Comparison of ENCODE assay signal across 15 cellular contexts in genomic region chr20:34023937-34024732, GRCh38. TPM values are rescaled to one million over a fixed set of nuclear protein-coding genes. Genes with fewer than 3 reads are reported as not detected.
DNase-seq lines count a peak whose midpoint lies in the region; ATAC-seq, FAIRE-seq and TF ChIP-seq lines count a peak whose summit lies in the region.
"Had no signal": no experiment of that assay in that cellular context is flagged by ENCODE, and none has a peak within 500 bp of the region (broad histone marks: within the 10 kb centered on the region; RNA-seq: fewer than 3 reads in every experiment).

No MANE protein-coding gene starts in this region.

- CTCF ChIA-PET in CD4-positive, alpha-beta T cell (lab: Charles Lee): interaction anchor here (1.0 kb wide), 1 partner anchor 45 kb away, joined by 3 read pairs; no protein-coding TSS in a partner anchor
- CTCF ChIA-PET in IMR-90 (lab: Yijun Ruan, JAX): no interaction called here

- no peak overlapping the region for H2AFZ ChIP-seq in IMR-90 (replicated peaks; ENCODE audit: low read length, poor library complexity)
- no peak overlapping the region for H2AFZ ChIP-seq in trophoblast cell (ENCODE audit: insufficient read depth, low read length, poor library complexity)

- intact Hi-C loops in CD4-positive, alpha-beta T cell (cut with DNase I, micrococcal nuclease): no loop called here
- intact Hi-C loops in IMR-90 (cut with micrococcal nuclease): no loop called here

- H3K36me3 ChIP-seq in IMR-90 (ENCODE audit: control insufficient read depth, insufficient read depth, low read length) (0 out of 2 replicates have a peak, but pooled peaks cover 1% of the 10 kb centered on the region), trophoblast cell (ENCODE audit: control insufficient read depth in 1 of 2, insufficient read depth in 2 of 2, low read length in 2 of 2) (no peaks in the 10 kb centered on the region)

- H3K23ac ChIP-seq in IMR-90 (ENCODE audit: low read depth, low read length) (no peak overlapping the region), trophoblast cell (ENCODE audit: low read length) (no peak overlapping the region)

- H3K4me3 Mint-ChIP-seq in CD4-positive, alpha-beta T cell: no peak overlapping the region
- peak overlapping the region in 3 of 5 experiments; percentile 5 to 63 (median 57) for H3K4me3 Mint-ChIP-seq in brain

- no peak overlapping the region for H3K4ac ChIP-seq in IMR-90 (ENCODE audit: low read depth, low read length)
- peak overlapping the region; percentile 43 for H3K4ac ChIP-seq in trophoblast cell (ENCODE audit: low read depth, low read length)

- H2AK5ac ChIP-seq in IMR-90 (ENCODE audit: low read depth, low read length) (no peak overlapping the region), trophoblast cell (ENCODE audit: low read length) (no peak overlapping the region)

- H3K79me2 ChIP-seq in trophoblast cell (ENCODE audit: control insufficient read depth, insufficient read depth, low read length, poor library complexity): peaks cover 12% of the 10 kb centered on the region

- no peak for ATAC-seq in CD4-positive, alpha-beta T cell (ENCODE audit: poor library complexity)
- ATAC-seq in IMR-90 (ENCODE audit: low read depth): no peak
- no peak for ATAC-seq in HG03196 (IDR thresholded peaks at IDR 0.05; ENCODE audit: unreplicated experiment)

- no peaks in the 10 kb centered on the region for H3K27me3 ChIP-seq in CD4-positive, alpha-beta T cell (ENCODE audit: control insufficient read depth, insufficient read depth, low read length)
- H3K27me3 ChIP-seq in IMR-90 (ENCODE audit: control insufficient read depth, insufficient read depth, low read length) (no peaks in the 10 kb centered on the region), trophoblast cell (ENCODE audit: insufficient read depth, low read length) (no peaks in the 10 kb centered on the region)
- H3K27me3 ChIP-seq: testis had no signal

- H4K5ac ChIP-seq in IMR-90 (ENCODE audit: low read depth, low read length): no peak overlapping the region

- no peak overlapping the region for H3K56ac ChIP-seq in IMR-90 (ENCODE audit: extremely low read depth, insufficient read depth, low read length)

- H3K4me3 ChIP-seq in IMR-90 (ENCODE audit: insufficient read depth, low read depth, low read length): no peak overlapping the region
- H3K4me3 ChIP-seq in trophoblast cell (ENCODE audit: low read depth, low read length): no peak overlapping the region
- H3K4me3 ChIP-seq: testis had no signal

- no peak overlapping the region for H3K27ac ChIP-seq in CD4-positive, alpha-beta T cell (ENCODE audit: low read depth, low read length)
- H3K27ac ChIP-seq in IMR-90 (ENCODE audit: insufficient read depth, low read length) (no peak overlapping the region), trophoblast cell (ENCODE audit: low read depth, low read length) (no peak overlapping the region)

- peaks cover 11% of the 10 kb centered on the region for H3K36me3 Mint-ChIP-seq in CD4-positive, alpha-beta T cell (ENCODE audit: low read depth)
- peaks cover 17% of the 10 kb centered on the region for H3K36me3 Mint-ChIP-seq in brain

- H2BK5ac ChIP-seq in IMR-90 (ENCODE audit: low read depth, low read length, poor library complexity, severe bottlenecking): no peak overlapping the region
- H2BK5ac ChIP-seq in trophoblast cell (ENCODE audit: low read depth, low read length, poor library complexity): no peak overlapping the region

- WGBS in IMR-90 (ENCODE audit: extremely low coverage in 2 of 2, insufficient read length in 1 of 2), 2 experiments: 91% methylated on average over 5 of the region's 8 CpGs; no CpG with 5 or more reads in 1 of the 2 experiments
- WGBS in trophoblast cell (ENCODE audit: extremely low coverage, insufficient coverage, insufficient read length): no CpG with 5 or more reads among the region's 8 CpGs

- H3K9me3 Mint-ChIP-seq in CD4-positive, alpha-beta T cell: no peaks in the 10 kb centered on the region
- H3K9me3 Mint-ChIP-seq in brain: peaks cover 0 to 4% (median 2%) of the 10 kb centered on the region in 5 experiments

- TF ChIP-seq POLR2A in IMR-90 (IDR thresholded peaks at IDR 0.05; ENCODE audit: low read depth, low read length): no peak

- H4K91ac ChIP-seq in IMR-90 (ENCODE audit: insufficient read depth, low read depth, low read length): no peak overlapping the region
- no peak overlapping the region for H4K91ac ChIP-seq in trophoblast cell (ENCODE audit: low read depth, low read length)

- H3K18ac ChIP-seq in IMR-90 (ENCODE audit: low read depth, low read length): no peak overlapping the region
- no peak overlapping the region for H3K18ac ChIP-seq in trophoblast cell (ENCODE audit: low read length)

- H3K9ac ChIP-seq in IMR-90 (ENCODE audit: low read depth, low read length) (no peak overlapping the region), trophoblast cell (ENCODE audit: low read length) (no peak overlapping the region)

- H4K20me1 ChIP-seq in IMR-90 (ENCODE audit: insufficient read depth, low read length): peaks cover 86% of the 10 kb centered on the region

- no peak for FAIRE-seq in RCC 7860 (lab: Jason Lieb, UNC)

- H3K9me3 ChIP-seq in CD4-positive, alpha-beta T cell (ENCODE audit: control insufficient read depth, low read length): no peaks in the 10 kb centered on the region
- H3K9me3 ChIP-seq in IMR-90 (ENCODE audit: control insufficient read depth, insufficient read depth, low read length) (no peaks in the 10 kb centered on the region), trophoblast cell (ENCODE audit: insufficient read depth, low read depth, low read length) (no peaks in the 10 kb centered on the region)
- H3K9me3 ChIP-seq: testis had no signal

- H2BK15ac ChIP-seq in IMR-90 (ENCODE audit: low read depth, low read length): no peak overlapping the region

- no peak overlapping the region for H4K12ac ChIP-seq in trophoblast cell (ENCODE audit: low read depth, low read length)

- peaks cover 93% of the 10 kb centered on the region for H3K4me1 Mint-ChIP-seq in CD4-positive, alpha-beta T cell (ENCODE audit: low read depth)
- H3K4me1 Mint-ChIP-seq in brain: peaks cover 68% of the 10 kb centered on the region

- dilution Hi-C loops in IMR-90 (cut with HindIII; ENCODE audit: low sequenced_read_pairs, unreplicated experiment): no loop called here

- peaks cover 12% of the 10 kb centered on the region for H3K4me1 ChIP-seq in IMR-90 (ENCODE audit: control insufficient read depth, insufficient read depth, low read length)
- peaks cover 18 to 20% of the 10 kb centered on the region in 2 experiments for H3K4me1 ChIP-seq in trophoblast cell (ENCODE audit: control insufficient read depth in 1 of 2, insufficient read depth in 2 of 2, low read length in 2 of 2)

- peaks cover 66 to 87% of the 10 kb centered on the region in 2 experiments for H3K79me1 ChIP-seq in IMR-90 (ENCODE audit: low read depth in 1 of 2, low read length in 2 of 2)
- H3K79me1 ChIP-seq in trophoblast cell (ENCODE audit: low read length): no peaks in the 10 kb centered on the region

- no TSS peak for BruUV-seq in IMR-90 (replicated peaks; lab: Mats Ljungman, UMichigan)

- H3K14ac ChIP-seq in IMR-90 (replicated peaks; ENCODE audit: low read depth, low read length): 0 out of 2 replicates have a peak overlapping the region, but pooled peaks have one; percentile 26
- H3K14ac ChIP-seq in trophoblast cell (ENCODE audit: low read length): no peak overlapping the region

- peak overlapping the region; percentile 55 for H3K27ac Mint-ChIP-seq in CD4-positive, alpha-beta T cell
- peak overlapping the region; percentile 42 to 95 (median 86) for H3K27ac Mint-ChIP-seq in brain

- DNase-seq in CD4-positive, alpha-beta T cell: no peak
- DNase-seq in IMR-90 (no peak), trophoblast cell (no peak), RCC 7860 (ENCODE audit: low spot score) (no peak), DMS79 treated with DMSO at 0.1 percent for 48 hours (lab: John Stamatoyannopoulos, UW) (no peak)
- DNase-seq: activated CD8-positive, alpha-beta memory T cell treated with anti-CD3 and anti-CD28 coated beads, Interleukin-2, amount 50 U/mL, for 48 hours; cerebellar nuclear complex; GF-D8; mesendoderm; NCI-H226; posterior cingulate gyrus; SW 1271 had no signal

- H2BK20ac ChIP-seq in IMR-90 (ENCODE audit: low read depth, low read length): no peak overlapping the region

- no peak overlapping the region for H2BK12ac ChIP-seq in trophoblast cell (ENCODE audit: low read length)

- POLR2A ChIA-PET in CD4-positive, alpha-beta T cell (lab: Charles Lee): interaction anchor here (0.6 to 1.9 kb wide), 2 partner anchors 13 to 31 kb away, joined by 4 to 9 read pairs; partner anchors contain the start of gene RALY
- POLR2A ChIA-PET in IMR-90 (lab: Charles Lee; ENCODE audit: unreplicated experiment): no interaction called here

- in situ Hi-C loops in IMR-90 (cut with MboI; ENCODE audit: low sequenced_read_pairs): no loop called here

- H2BK120ac ChIP-seq in IMR-90 (ENCODE audit: low read depth, low read length) (no peak overlapping the region), trophoblast cell (ENCODE audit: insufficient read depth, low read length, poor library complexity) (no peak overlapping the region)

- no peak overlapping the region for H4K8ac ChIP-seq in IMR-90 (ENCODE audit: low read depth in 2 of 2, low read length in 2 of 2)
- no peak overlapping the region for H4K8ac ChIP-seq in trophoblast cell (ENCODE audit: low read depth, low read length)

- H3K9me1 ChIP-seq in IMR-90 (ENCODE audit: insufficient read depth, low read length): peaks cover 49% of the 10 kb centered on the region

- no peak for TF ChIP-seq RAD21 in IMR-90 (IDR thresholded peaks at IDR 0.05; ENCODE audit: low read length)

- no peak overlapping the region for H3K4me2 ChIP-seq in IMR-90 (ENCODE audit: low read depth, low read length)
- no peak overlapping the region for H3K4me2 ChIP-seq in trophoblast cell (ENCODE audit: low read length)

- TF ChIP-seq CTCF in CD4-positive, alpha-beta T cell (IDR thresholded peaks at IDR 0.05): no peak
- TF ChIP-seq CTCF in IMR-90 (conservative IDR thresholded peaks at IDR 0.05; ENCODE audit: low read depth, low read length): no peak
- TF ChIP-seq CTCF in brain (conservative IDR thresholded peaks at IDR 0.05): no peak

- H3K27me3 Mint-ChIP-seq in CD4-positive, alpha-beta T cell: no peaks in the 10 kb centered on the region
- H3K27me3 Mint-ChIP-seq in brain: no peaks in the 10 kb centered on the region

- H2AK9ac ChIP-seq in IMR-90 (replicated peaks; ENCODE audit: low read depth, low read length, poor library complexity): no peak overlapping the region

TF ChIP-seq in IMR-90, 13 proteins besides CTCF, POLR2A, EP300 and RAD21 (continues in another document):
- TF ChIP-seq RFX5 (IDR thresholded peaks at IDR 0.05; ENCODE audit: low read depth, low read length) (no peak), RCOR1 (IDR thresholded peaks at IDR 0.05; ENCODE audit: insufficient replicate concordance, low read length) (no peak)

RNA-seq across cellular contexts. Expression of gene RALY, which starts 30.4 kb away (rescaled TPM):
- 100 to 1,000 TPM; 112 TPM for total RNA-seq in CD4-positive, alpha-beta T cell
- total RNA-seq in IMR-90 (2012; rRNA removed): 45.8 and 46.2 TPM in 2 replicates
- 115 and 123 TPM in 2 replicates for polyA plus RNA-seq in IMR-90 (2012; rRNA removed)
- polyA plus RNA-seq in IMR-90 (2012; cell fraction: cytosol; rRNA removed): 145 and 250 TPM in 2 replicates
- 72.9 and 111 TPM in 2 replicates for polyA plus RNA-seq in IMR-90 (2012; cell fraction: nucleus; rRNA removed; ENCODE audit: low replicate concordance)
- 413 TPM for polyA plus RNA-seq in brain (ENCODE audit: insufficient read depth, low read depth, low replicate concordance)
- polyA plus RNA-seq in trophoblast cell (2013): 138 and 151 TPM in 2 replicates
